Comparison of ENCODE assay signal across 8 cellular contexts in genomic region chr17:38509772-38510423, GRCh38.
DNase-seq lines count a peak whose midpoint lies in the region; ATAC-seq, FAIRE-seq and TF ChIP-seq lines count a peak whose summit lies in the region.

No MANE protein-coding gene starts in this region.

- peaks cover 13% of the 10 kb centered on the region for H3K4me1 ChIP-seq in testis

- peaks cover 3% of the 10 kb centered on the region for H3K36me3 Mint-ChIP-seq in activated CD4-positive, alpha-beta T cell treated with anti-CD3 and anti-CD28 coated beads, Interleukin-2, amount 10 ng/mL, durations not matched to agents 24 days and 14 days (ENCODE audit: low read depth)

- TF ChIP-seq POLR2A in testis (IDR thresholded peaks at IDR 0.05) (no peak), GM18505 (IDR thresholded peaks at IDR 0.05; ENCODE audit: borderline replicate concordance, extremely low read depth, insufficient read depth, insufficient read length) (no peak)

- ATAC-seq in GM18505 (IDR thresholded peaks at IDR 0.05; ENCODE audit: unreplicated experiment) (no peak), GM21381 (IDR thresholded peaks at IDR 0.05; ENCODE audit: unreplicated experiment) (no peak)

- peak overlapping the region; percentile 43 for H3K4me3 ChIP-seq in brain microvascular endothelial cell (ENCODE audit: low read depth, low read length)
- peak overlapping the region; percentile 11 for H3K4me3 ChIP-seq in kidney epithelial cell (ENCODE audit: low read depth, low read length)
- peak overlapping the region; percentile 12 to 40 for H3K4me3 ChIP-seq in testis

- peaks cover 25% of the 10 kb centered on the region for H3K36me3 ChIP-seq in brain microvascular endothelial cell (replicated peaks)
- peaks cover 3% of the 10 kb centered on the region for H3K36me3 ChIP-seq in kidney epithelial cell (ENCODE audit: control insufficient read depth, insufficient read depth, low read length)
- H3K36me3 ChIP-seq in testis (ENCODE audit: low read depth, missing control alignments), result no peaks in the 10 kb centered on the region

- no peak for DNase-seq in activated CD4-positive, alpha-beta T cell treated with anti-CD3 and anti-CD28 coated beads, Interleukin-2, amount 10 ng/mL, durations not matched to agents 24 days and 14 days
- DNase-seq in activated CD4-positive, alpha-beta T cell treated with anti-CD3 and anti-CD28 coated beads, Interleukin-2, amount 50 U/mL, for 1 hour, result no peak
- no peak for DNase-seq in brain microvascular endothelial cell
- no peak for DNase-seq in kidney epithelial cell (ENCODE audit: low read depth)
- DNase-seq in testis, result no peak
- DNase-seq in RCC 7860 (ENCODE audit: low spot score), result no peak

- peak overlapping the region; percentile 34 for H3K27ac ChIP-seq in brain microvascular endothelial cell
- H3K27ac ChIP-seq in testis, result no peak overlapping the region

- H3K27me3 Mint-ChIP-seq in activated CD4-positive, alpha-beta T cell treated with anti-CD3 and anti-CD28 coated beads, Interleukin-2, amount 10 ng/mL, durations not matched to agents 24 days and 14 days, result peaks cover 42% of the 10 kb centered on the region

- peak overlapping the region; percentile 84 for H3K4me3 Mint-ChIP-seq in activated CD4-positive, alpha-beta T cell treated with anti-CD3 and anti-CD28 coated beads, Interleukin-2, amount 10 ng/mL, durations not matched to agents 24 days and 14 days

- 62% methylated on average over 9 to 76 of the region's 81 CpGs for WGBS in testis, 2 donors

- no peaks in the 10 kb centered on the region for H3K27me3 ChIP-seq in brain microvascular endothelial cell (replicated peaks)
- H3K27me3 ChIP-seq in kidney epithelial cell (ENCODE audit: control insufficient read depth, insufficient read depth, low read length), result peaks cover 4% of the 10 kb centered on the region
- no peaks in the 10 kb centered on the region for H3K27me3 ChIP-seq in testis

- H3K9me3 Mint-ChIP-seq in activated CD4-positive, alpha-beta T cell treated with anti-CD3 and anti-CD28 coated beads, Interleukin-2, amount 10 ng/mL, durations not matched to agents 24 days and 14 days, result no peaks in the 10 kb centered on the region

- intact Hi-C loops in activated CD4-positive, alpha-beta T cell treated with anti-CD3 and anti-CD28 coated beads, Interleukin-2, amount 10 ng/mL, durations not matched to agents 24 days and 14 days (cut with micrococcal nuclease), result no loop called here
- intact Hi-C loops in testis (cut with DNase I; ENCODE audit: low total_unique reads), result no loop called here

- FAIRE-seq in RCC 7860 (lab: Jason Lieb, UNC), result no peak

- no peaks in the 10 kb centered on the region for H3K9me3 ChIP-seq in testis

- peaks cover 6% of the 10 kb centered on the region for H3K4me1 Mint-ChIP-seq in activated CD4-positive, alpha-beta T cell treated with anti-CD3 and anti-CD28 coated beads, Interleukin-2, amount 10 ng/mL, durations not matched to agents 24 days and 14 days

- TF ChIP-seq CTCF in brain microvascular endothelial cell (IDR thresholded peaks at IDR 0.05; ENCODE audit: low read depth, low read length, missing control alignments) (no peak), kidney epithelial cell (IDR thresholded peaks at IDR 0.05; ENCODE audit: insufficient read depth, low read length, poor library complexity, severe bottlenecking) (no peak), testis (IDR thresholded peaks at IDR 0.05) (no peak)

- in situ Hi-C loops in brain microvascular endothelial cell (cut with HindIII; ENCODE audit: low pct_ligation_motif_present, low sequenced_read_pairs), result no loop called here

- no peak overlapping the region for H3K27ac Mint-ChIP-seq in activated CD4-positive, alpha-beta T cell treated with anti-CD3 and anti-CD28 coated beads, Interleukin-2, amount 10 ng/mL, durations not matched to agents 24 days and 14 days
